8 cellular contexts compared by ENCODE assay signal in the genomic region with DNA sequence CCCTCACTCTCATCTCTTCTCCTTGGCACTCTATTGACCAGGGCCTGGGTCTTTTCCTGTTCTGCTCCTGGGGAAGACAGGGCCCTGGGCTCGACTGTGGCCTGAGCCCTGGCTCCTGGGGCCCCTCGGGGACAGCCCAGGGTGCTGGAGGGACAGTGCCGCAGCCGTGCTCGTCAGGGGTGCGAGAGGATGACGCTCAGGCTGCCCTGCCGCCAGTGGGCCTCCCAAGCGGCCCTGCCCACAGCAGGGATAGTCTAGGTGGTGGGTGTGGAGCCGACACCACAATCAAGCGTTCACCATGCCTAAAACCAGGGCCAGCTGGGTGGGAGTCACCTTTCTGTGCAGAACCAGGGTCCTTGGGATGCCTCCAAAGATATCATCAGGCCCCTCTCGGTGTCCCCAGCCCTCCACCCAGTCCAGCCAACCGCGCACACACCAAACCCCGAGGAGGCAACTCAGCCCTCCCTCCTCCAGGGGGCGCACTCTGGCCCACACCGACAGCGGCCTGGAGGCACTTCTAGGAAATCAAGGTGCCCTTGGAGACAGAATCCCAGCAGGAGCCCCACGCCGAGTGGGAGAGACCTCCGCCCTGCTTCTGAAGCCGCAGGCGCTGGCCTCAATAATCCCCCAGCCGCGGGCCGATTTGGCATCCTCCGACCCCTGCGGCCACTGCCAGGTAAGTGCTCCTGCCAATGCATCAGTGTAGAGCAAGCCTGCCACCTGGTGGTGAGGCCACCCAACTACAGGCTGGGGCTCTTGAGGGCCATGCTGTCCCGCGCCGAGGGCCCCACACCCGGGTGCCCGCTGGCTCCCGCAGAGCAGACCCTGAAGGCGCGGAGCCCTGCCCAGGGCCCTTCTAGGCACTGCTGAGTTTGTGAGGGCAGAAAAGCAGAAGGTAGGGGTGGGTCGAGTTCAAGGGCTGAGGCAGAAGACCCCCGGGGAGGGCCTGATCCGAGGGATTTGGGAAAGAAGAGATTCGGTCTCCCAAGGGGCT.
DNase-seq lines count a peak whose midpoint lies in the region; ATAC-seq, FAIRE-seq and TF ChIP-seq lines count a peak whose summit lies in the region.

No MANE protein-coding gene starts in this region.

- H3K27me3 ChIP-seq in Peyer's patch (no peaks in the 10 kb centered on the region), testis (no peaks in the 10 kb centered on the region)

- no peaks in the 10 kb centered on the region for H3K9me3 ChIP-seq in Peyer's patch
- H3K9me3 ChIP-seq in testis, result no peaks in the 10 kb centered on the region

- H3K27ac Mint-ChIP-seq in CD14-positive monocyte, result no peak overlapping the region
- H3K27ac Mint-ChIP-seq in activated T-helper 2 cell treated with anti-CD3 and anti-CD28 coated beads, Interferon-gamma antibody, Interleukin-2, Interleukin-4, amounts not matched to agents 10 μg/mL and 5 μg/mL and 100 μg/mL, durations not matched to agents 14 hours and 24 hours and 36 hours, result no peak overlapping the region

- H3K4me1 ChIP-seq in Peyer's patch (peaks cover 0 to 15% (median 0%) of the 10 kb centered on the region in 4 donors), testis (no peaks in the 10 kb centered on the region)

- DNase-seq in CD14-positive monocyte (ENCODE audit: low spot score), result peak; percentile 69
- peak; percentile 39 for DNase-seq in HTR-8/SVneo (ENCODE audit: insufficient read length, low spot score)
- peak; percentile 50 to 89 (median 78) for DNase-seq in Peyer's patch
- peak; percentile 69 for DNase-seq in activated T-helper 2 cell treated with anti-CD3 and anti-CD28 coated beads, Interferon-gamma antibody, Interleukin-2, Interleukin-4, amounts not matched to agents 10 μg/mL and 5 μg/mL and 100 μg/mL, durations not matched to agents 14 hours and 24 hours and 36 hours (ENCODE audit: low spot score)
- peak; percentile 25 for DNase-seq in foreskin melanocyte
- peak in 47 of 56 donors; percentile 8 to 79 (median 38) for DNase-seq in nucleus accumbens (lab: John Stamatoyannopoulos, UW)
- peak; percentile 81 for DNase-seq in testis

- no peaks in the 10 kb centered on the region for H3K4me1 Mint-ChIP-seq in CD14-positive monocyte
- H3K4me1 Mint-ChIP-seq in activated T-helper 2 cell treated with anti-CD3 and anti-CD28 coated beads, Interferon-gamma antibody, Interleukin-2, Interleukin-4, amounts not matched to agents 10 μg/mL and 5 μg/mL and 100 μg/mL, durations not matched to agents 14 hours and 24 hours and 36 hours (ENCODE audit: low read depth), result no peaks in the 10 kb centered on the region

- intact Hi-C loops in CD14-positive monocyte (cut with micrococcal nuclease), result loop anchor here (2.0 kb wide), 2 partner anchors 950 to 952 kb away; no protein-coding TSS in a partner anchor
- intact Hi-C loops in activated T-helper 2 cell treated with anti-CD3 and anti-CD28 coated beads, Interferon-gamma antibody, Interleukin-2, Interleukin-4, amounts not matched to agents 10 μg/mL and 5 μg/mL and 100 μg/mL, durations not matched to agents 14 hours and 24 hours and 36 hours (cut with micrococcal nuclease), result loop anchor here (1.0 to 5.0 kb wide), 3 partner anchors 54 to 1539 kb away; no protein-coding TSS in a partner anchor
- intact Hi-C loops in testis (cut with DNase I; ENCODE audit: low total_unique reads), result loop anchor here (10.0 kb wide), 1 partner anchor 942 kb away; no protein-coding TSS in a partner anchor

- H3K27ac ChIP-seq in Peyer's patch (no peak overlapping the region), testis (no peak overlapping the region)

- H3K36me3 ChIP-seq in Peyer's patch (no peaks in the 10 kb centered on the region), testis (ENCODE audit: low read depth, missing control alignments) (no peaks in the 10 kb centered on the region)

- no peaks in the 10 kb centered on the region for H3K36me3 Mint-ChIP-seq in CD14-positive monocyte
- H3K36me3 Mint-ChIP-seq in activated T-helper 2 cell treated with anti-CD3 and anti-CD28 coated beads, Interferon-gamma antibody, Interleukin-2, Interleukin-4, amounts not matched to agents 10 μg/mL and 5 μg/mL and 100 μg/mL, durations not matched to agents 14 hours and 24 hours and 36 hours (ENCODE audit: low read depth), result no peaks in the 10 kb centered on the region

- FAIRE-seq in HTR-8/SVneo (lab: Jason Lieb, UNC), result peak; percentile 54

- TF ChIP-seq CTCF in CD14-positive monocyte (IDR thresholded peaks at IDR 0.05) (peak; percentile 94), Peyer's patch (IDR thresholded peaks at IDR 0.05) (peak; percentile 68 to 95 (median 80)), testis (IDR thresholded peaks at IDR 0.05) (peak; percentile 74 to 92 (median 79))

- no peak overlapping the region for H3K4me3 Mint-ChIP-seq in CD14-positive monocyte
- peak overlapping the region; percentile 43 for H3K4me3 Mint-ChIP-seq in activated T-helper 2 cell treated with anti-CD3 and anti-CD28 coated beads, Interferon-gamma antibody, Interleukin-2, Interleukin-4, amounts not matched to agents 10 μg/mL and 5 μg/mL and 100 μg/mL, durations not matched to agents 14 hours and 24 hours and 36 hours (ENCODE audit: low read depth)

- peak; percentile 84 for ATAC-seq in GM19452 (IDR thresholded peaks at IDR 0.05; ENCODE audit: unreplicated experiment)

- TF ChIP-seq POLR2A in Peyer's patch (IDR thresholded peaks at IDR 0.05), result no peak
- no peak for TF ChIP-seq POLR2A in testis (IDR thresholded peaks at IDR 0.05)

- H3K27me3 Mint-ChIP-seq in CD14-positive monocyte (ENCODE audit: low read depth in 3 of 3), result peaks cover 1 to 16% (median 15%) of the 10 kb centered on the region in 3 donors
- no peaks in the 10 kb centered on the region for H3K27me3 Mint-ChIP-seq in activated T-helper 2 cell treated with anti-CD3 and anti-CD28 coated beads, Interferon-gamma antibody, Interleukin-2, Interleukin-4, amounts not matched to agents 10 μg/mL and 5 μg/mL and 100 μg/mL, durations not matched to agents 14 hours and 24 hours and 36 hours (ENCODE audit: low read depth)

- peaks cover 0 to 2% (median 0%) of the 10 kb centered on the region in 7 donors for H3K9me3 Mint-ChIP-seq in CD14-positive monocyte
- H3K9me3 Mint-ChIP-seq in activated T-helper 2 cell treated with anti-CD3 and anti-CD28 coated beads, Interferon-gamma antibody, Interleukin-2, Interleukin-4, amounts not matched to agents 10 μg/mL and 5 μg/mL and 100 μg/mL, durations not matched to agents 14 hours and 24 hours and 36 hours, result no peaks in the 10 kb centered on the region

- H3K4me3 ChIP-seq in Peyer's patch, result peak overlapping the region in 2 of 4 donors; percentile 18 to 48
- peak overlapping the region; percentile 36 to 41 for H3K4me3 ChIP-seq in testis

- WGBS in testis, 2 donors, result 18 to 34% methylated on average over 16 to 40 of the region's 40 CpGs

Comparison
In these comparisons a context has a peak if more than half of its experiments do, and no peak if none do; other contexts are left out.
1. DNase-seq: peak in every context shown above with its lines; median percentile 81 in testis; 78 in Peyer's patch; 69 in CD14-positive monocyte; 69 in activated T-helper 2 cell treated with anti-CD3 and anti-CD28 coated beads, Interferon-gamma antibody, Interleukin-2, Interleukin-4, amounts not matched to agents 10 μg/mL and 5 μg/mL and 100 μg/mL, durations not matched to agents 14 hours and 24 hours and 36 hours; 39 in HTR-8/SVneo; 38 in nucleus accumbens; 25 in foreskin melanocyte.